In the genomic region with DNA sequence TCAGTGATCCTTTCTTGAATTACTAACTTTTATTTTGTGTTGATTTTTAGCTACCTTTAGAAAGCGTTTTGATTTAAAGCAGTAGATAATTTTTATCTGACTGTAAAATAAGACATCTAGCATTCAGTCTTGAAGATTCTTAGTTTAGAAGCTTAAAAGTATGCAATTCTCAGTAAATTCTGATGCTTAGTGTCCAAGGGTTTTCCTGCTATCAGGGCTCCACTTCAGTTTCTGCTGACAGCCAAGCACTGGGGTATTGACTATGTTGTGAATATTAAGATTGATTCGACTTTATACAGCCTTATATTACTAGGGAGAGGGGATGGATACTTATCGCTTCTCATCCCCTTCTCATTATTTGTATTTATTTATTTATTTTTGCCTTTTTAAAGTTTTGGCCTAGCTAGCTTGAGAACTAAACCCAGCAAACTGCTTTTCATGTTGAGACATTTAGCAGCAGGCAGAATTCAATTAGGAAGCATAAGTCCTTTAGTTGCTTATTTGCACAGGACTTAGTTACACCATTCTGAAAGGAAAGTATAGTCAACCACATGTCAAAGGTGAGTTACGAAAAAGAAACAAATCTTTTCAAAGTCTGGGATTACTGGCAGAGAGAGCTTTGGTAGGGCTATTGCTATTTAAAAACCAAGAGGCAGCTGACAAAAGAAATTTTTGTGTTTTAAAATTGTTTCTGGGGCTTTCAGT, we compare ENCODE assay signal across 10 cellular contexts. TPM values are rescaled to one million over a fixed set of nuclear protein-coding genes. Genes with fewer than 3 reads are reported as not detected.
A peak's percentile ranks its signal among the peaks of the same experiment; 100 is the strongest.
DNase-seq lines count a peak whose midpoint lies in the region; ATAC-seq, FAIRE-seq and TF ChIP-seq lines count a peak whose summit lies in the region.
"Had no signal": no experiment of that assay in that cellular context is flagged by ENCODE, and none has a peak within 500 bp of the region (broad histone marks: within the 10 kb centered on the region; RNA-seq: fewer than 3 reads in every experiment).

No MANE protein-coding gene starts in this region.

- TF ChIP-seq CTCF in cardiac muscle cell (IDR thresholded peaks at IDR 0.05; ENCODE audit: low read depth, low read length) = no peak
- no peak for TF ChIP-seq CTCF in keratinocyte (optimal IDR thresholded peaks at IDR 0.05 in 1 of 3, IDR thresholded peaks at IDR 0.05 in 1 of 3, conservative IDR thresholded peaks at IDR 0.05 in 1 of 3; ENCODE audit: extremely low read depth in 1 of 3, insufficient read depth in 2 of 3, low read length in 3 of 3)
- no peak for TF ChIP-seq CTCF in upper lobe of right lung (IDR thresholded peaks at IDR 0.05)

- H3K27me3 ChIP-seq in cardiac muscle cell (no peaks in the 10 kb centered on the region), adipocyte (replicated peaks; ENCODE audit: control insufficient read depth, insufficient read depth, low read length) (no peaks in the 10 kb centered on the region), keratinocyte (ENCODE audit: control insufficient read depth, extremely low read depth, insufficient read depth, low read length) (no peaks in the 10 kb centered on the region), upper lobe of right lung (no peaks in the 10 kb centered on the region)

- intact Hi-C loops in cardiac septum (cut with DNase I) (loop anchor here (2.0 to 10.0 kb wide), 2 partner anchors 71 to 475 kb away; no protein-coding TSS in a partner anchor), upper lobe of right lung (cut with DNase I) (no loop called here)

- H3K4me1 Mint-ChIP-seq in activated T-helper 17 cell treated with anti-CD3 and anti-CD28 coated beads, Interleukin-2, amount 50 U/mL, for 72 hours = peaks cover 6% of the 10 kb centered on the region

- peaks cover 61% of the 10 kb centered on the region for H3K79me2 ChIP-seq in keratinocyte (ENCODE audit: control insufficient read depth, insufficient read depth, low read length)

- H3K9ac ChIP-seq in adipocyte (ENCODE audit: low read length) = peak overlapping the region; percentile 91
- H3K9ac ChIP-seq in keratinocyte (ENCODE audit: control insufficient read depth, extremely low read depth, insufficient read depth, low read length) = peak overlapping the region; percentile 90

- H3K4me3 ChIP-seq in cardiac muscle cell (peak overlapping the region; percentile 67), adipocyte (ENCODE audit: low read length) (peak overlapping the region; percentile 97), keratinocyte (ENCODE audit: control insufficient read depth in 2 of 3, extremely low read depth in 1 of 3, insufficient read depth in 2 of 3, low read depth in 1 of 3, low read length in 3 of 3) (peak overlapping the region; percentile 18 to 96 (median 95)), upper lobe of right lung (peak overlapping the region; percentile 88)

- DNase-seq in cardiac muscle cell (ENCODE audit: low read depth in 1 of 2, low spot score in 1 of 2) (peak in 1 of 2 donors; percentile 30), cardiac septum (ENCODE audit: low spot score) (no peak), adipocyte (ENCODE audit: low read depth) (peak; percentile 57), keratinocyte (ENCODE audit: low read depth, low spot score) (no peak), upper lobe of right lung (no peak)
- DNase-seq: amniotic stem cell, MM.1S had no signal

- H3K4me2 ChIP-seq in keratinocyte (ENCODE audit: control insufficient read depth, extremely low read depth, insufficient read depth, low read depth, low read length) = peak overlapping the region; percentile 100

- ATAC-seq in upper lobe of right lung (no peak), GM18858 (IDR thresholded peaks at IDR 0.05; ENCODE audit: unreplicated experiment) (no peak), HG02870 (IDR thresholded peaks at IDR 0.05; ENCODE audit: unreplicated experiment) (no peak)
- ATAC-seq in activated T-helper 17 cell treated with anti-CD3 and anti-CD28 coated beads, Interleukin-2, amount 50 U/mL, for 72 hours (replicated peaks) = no peak

- H3K36me3 Mint-ChIP-seq in activated T-helper 17 cell treated with anti-CD3 and anti-CD28 coated beads, Interleukin-2, amount 50 U/mL, for 72 hours (ENCODE audit: low read depth) = peaks cover 24% of the 10 kb centered on the region

- no peaks in the 10 kb centered on the region for H4K20me1 ChIP-seq in keratinocyte (ENCODE audit: control insufficient read depth, extremely low read depth, insufficient read depth, low read length)

- H3K4me1 ChIP-seq in cardiac muscle cell (ENCODE audit: low read depth) = peaks cover 46% of the 10 kb centered on the region
- H3K4me1 ChIP-seq in adipocyte (ENCODE audit: control insufficient read depth, insufficient read depth, low read length) = peaks cover 29% of the 10 kb centered on the region
- peaks cover 40% of the 10 kb centered on the region for H3K4me1 ChIP-seq in keratinocyte (ENCODE audit: control insufficient read depth, extremely low read depth, insufficient read depth, low read length)
- peaks cover 31% of the 10 kb centered on the region for H3K4me1 ChIP-seq in upper lobe of right lung

- H3K9me3 Mint-ChIP-seq in activated T-helper 17 cell treated with anti-CD3 and anti-CD28 coated beads, Interleukin-2, amount 50 U/mL, for 72 hours = no peaks in the 10 kb centered on the region

- H3K9me3 ChIP-seq in cardiac muscle cell (ENCODE audit: low read depth) (no peaks in the 10 kb centered on the region), adipocyte (ENCODE audit: control insufficient read depth, low read length) (no peaks in the 10 kb centered on the region), keratinocyte (ENCODE audit: control insufficient read depth, low read depth, low read length) (no peaks in the 10 kb centered on the region), upper lobe of right lung (no peaks in the 10 kb centered on the region)

- FAIRE-seq in keratinocyte (lab: Jason Lieb, UNC) = no peak

- H3K27ac Mint-ChIP-seq in activated T-helper 17 cell treated with anti-CD3 and anti-CD28 coated beads, Interleukin-2, amount 50 U/mL, for 72 hours = no peak overlapping the region

- H3K27me3 Mint-ChIP-seq in activated T-helper 17 cell treated with anti-CD3 and anti-CD28 coated beads, Interleukin-2, amount 50 U/mL, for 72 hours = no peaks in the 10 kb centered on the region

- dilution Hi-C loops in keratinocyte (cut with MboI; ENCODE audit: extremely low pct_ligation_motif_present, low sequenced_read_pairs) = no loop called here

- peak overlapping the region; percentile 69 for H3K27ac ChIP-seq in cardiac muscle cell
- H3K27ac ChIP-seq in keratinocyte (ENCODE audit: control insufficient read depth, insufficient read depth, low read length) = peak overlapping the region; percentile 86
- peak overlapping the region; percentile 84 for H3K27ac ChIP-seq in upper lobe of right lung

- H3K9me1 ChIP-seq in keratinocyte (ENCODE audit: control insufficient read depth, extremely low read depth, insufficient read depth, low read length) = no peaks in the 10 kb centered on the region

- no peak overlapping the region for H2AFZ ChIP-seq in keratinocyte (ENCODE audit: control insufficient read depth, low read length)

- H3K36me3 ChIP-seq in cardiac muscle cell (no peaks in the 10 kb centered on the region), adipocyte (ENCODE audit: control insufficient read depth, insufficient read depth, low read length, severe bottlenecking) (no peaks in the 10 kb centered on the region), keratinocyte (ENCODE audit: control insufficient read depth in 2 of 2, extremely low read depth in 1 of 2, insufficient read depth in 2 of 2, low read length in 2 of 2) (peaks cover 0 to 3% of the 10 kb centered on the region in 2 experiments), upper lobe of right lung (no peaks in the 10 kb centered on the region)

- no peak overlapping the region for H3K4me3 Mint-ChIP-seq in activated T-helper 17 cell treated with anti-CD3 and anti-CD28 coated beads, Interleukin-2, amount 50 U/mL, for 72 hours

RNA-seq across cellular contexts. Expression of gene PBX3, which starts 2.9 kb away (rescaled TPM):
- total RNA-seq in cardiac muscle cell = 134 and 293 TPM in 2 replicates
- 133 and 159 TPM in 2 replicates for polyA plus RNA-seq in cardiac muscle cell
- total RNA-seq in cardiac septum = 56.2 TPM
- polyA plus RNA-seq in keratinocyte = 20.9 to 26.3 TPM (median 23.5 TPM) in 3 replicates
- 7.4 TPM for polyA plus RNA-seq in keratinocyte (2011; ENCODE audit: low read depth)
- polyA plus RNA-seq in keratinocyte (2011; cell fraction: cytosol; rRNA removed) = 14.7 and 22.8 TPM in 2 replicates
- 33.9 and 36.7 TPM in 2 replicates for polyA plus RNA-seq in keratinocyte (2011; cell fraction: nucleus; rRNA removed)
- 12.2 and 14.5 TPM in 2 replicates for polyA plus RNA-seq in keratinocyte (2012; ENCODE audit: low replicate concordance)
- polyA minus RNA-seq in keratinocyte = 9.8 to 36.5 TPM (median 15.6 TPM) in 3 replicates
- polyA minus RNA-seq in keratinocyte (2011; cell fraction: cytosol; rRNA and poly(A)+ RNA removed) = 16.5 TPM
- 40.9 and 54.4 TPM in 2 replicates for polyA minus RNA-seq in keratinocyte (2011; cell fraction: nucleus; rRNA and poly(A)+ RNA removed)
- 48.6 TPM for total RNA-seq in upper lobe of right lung
- total RNA-seq in activated T-helper 17 cell treated with anti-CD3 and anti-CD28 coated beads, Interleukin-2, amount 50 U/mL, for 72 hours = 10 to 100 TPM in 1 of 2 donors, 1 to 10 TPM in 1; 8.5 to 15.8 TPM

RNA-seq across cellular contexts. Expression of gene MAPKAP1, which starts 43.1 kb away (rescaled TPM):
- total RNA-seq in cardiac muscle cell (85.6 and 103 TPM in 2 replicates), cardiac septum (96.2 TPM), upper lobe of right lung (76.8 TPM)
- polyA plus RNA-seq in cardiac muscle cell (66.7 TPM in 2 replicates), keratinocyte (105 to 145 TPM (median 129 TPM) in 3 replicates)
- 41.9 TPM for polyA plus RNA-seq in keratinocyte (2011; ENCODE audit: low read depth)
- 111 and 193 TPM in 2 replicates for polyA plus RNA-seq in keratinocyte (2011; cell fraction: cytosol; rRNA removed)
- polyA plus RNA-seq in keratinocyte (2011; cell fraction: nucleus; rRNA removed) = 76.6 and 79.3 TPM in 2 replicates
- polyA plus RNA-seq in keratinocyte (2012; ENCODE audit: low replicate concordance) = 59.1 and 87.3 TPM in 2 replicates
- 131 to 227 TPM (median 175 TPM) in 3 replicates for polyA minus RNA-seq in keratinocyte
- polyA minus RNA-seq in keratinocyte (2011; cell fraction: cytosol; rRNA and poly(A)+ RNA removed) = 58.1 TPM
- polyA minus RNA-seq in keratinocyte (2011; cell fraction: nucleus; rRNA and poly(A)+ RNA removed) = 60.0 and 115 TPM in 2 replicates
- 10 to 100 TPM; 42.2 to 66.5 TPM for total RNA-seq in activated T-helper 17 cell treated with anti-CD3 and anti-CD28 coated beads, Interleukin-2, amount 50 U/mL, for 72 hours
